ENCODE assay signal across 2 cellular contexts in genomic region chr4:10168151-10168550, GRCh38.
TF ChIP-seq lines count a peak whose summit lies in the region.

No MANE protein-coding gene starts in this region.

TF ChIP-seq in K562, 482 proteins besides CTCF, POLR2A, EP300 and RAD21 (continues in another document):
- peak; percentile 27; the same call in 1 of the 2 replicates for TF ChIP-seq ZNF592 (IDR thresholded peaks at IDR 0.05)
- no peak for TF ChIP-seq PKNOX1 (IDR thresholded peaks at IDR 0.05)
- TF ChIP-seq NR1H2 (CRISPR knock-in tag; IDR thresholded peaks at IDR 0.05): no peak
- TF ChIP-seq POLR3G (IDR thresholded peaks at IDR 0.05; ENCODE audit: extremely low read depth, insufficient read length, insufficient replicate concordance): no peak
- TF ChIP-seq MNT (conservative IDR thresholded peaks at IDR 0.05): no peak
- TF ChIP-seq MLX (CRISPR knock-in tag; conservative IDR thresholded peaks at IDR 0.05): no peak
- no peak for TF ChIP-seq SNRNP70 (optimal IDR thresholded peaks at IDR 0.05; ENCODE audit: low read depth, low read length)
- no peak for TF ChIP-seq E2F4 (CRISPR knock-in tag; IDR thresholded peaks at IDR 0.05; ENCODE audit: low read depth)
- no peak for TF ChIP-seq NFRKB (IDR thresholded peaks at IDR 0.05; ENCODE audit: low read depth)
- TF ChIP-seq TSHZ1 (CRISPR knock-in tag; IDR thresholded peaks at IDR 0.05): no peak
- no peak for TF ChIP-seq ARHGAP35 (IDR thresholded peaks at IDR 0.05; ENCODE audit: partially characterized antibody)
- no peak for TF ChIP-seq ETV1 (tag; conservative IDR thresholded peaks at IDR 0.05; ENCODE audit: low read depth)
- TF ChIP-seq MECOM (CRISPR knock-in tag; IDR thresholded peaks at IDR 0.05): no peak

TF ChIP-seq in endothelial cell of umbilical vein, 7 proteins besides CTCF, POLR2A, EP300 and RAD21:
- TF ChIP-seq POLR2AphosphoS5 (IDR thresholded peaks at IDR 0.05; ENCODE audit: insufficient read depth, low read depth, low read length) (no peak), FOS (IDR thresholded peaks at IDR 0.05; ENCODE audit: borderline replicate concordance, insufficient read depth, low read length) (no peak), MAX (IDR thresholded peaks at IDR 0.05; ENCODE audit: insufficient read depth, insufficient read length) (no peak), MYC (IDR thresholded peaks at IDR 0.05; ENCODE audit: low read depth, low read length) (no peak), GATA2 (IDR thresholded peaks at IDR 0.05; ENCODE audit: insufficient read depth, insufficient read length, low read depth, low read length) (no peak), JUN (IDR thresholded peaks at IDR 0.05; ENCODE audit: borderline replicate concordance, insufficient read depth, insufficient read length, low read depth) (no peak), EZH2 (IDR thresholded peaks at IDR 0.05; ENCODE audit: borderline replicate concordance, low read depth, low read length, severe bottlenecking) (no peak)
